In genomic region chr13:92989301-92989700, GRCh38 we compare ENCODE assay signal across 18 cellular contexts.
DNase-seq lines count a peak whose midpoint lies in the region; ATAC-seq and TF ChIP-seq lines count a peak whose summit lies in the region.
"Had no signal": no experiment of that assay in that cellular context is flagged by ENCODE, and none has a peak within 500 bp of the region (broad histone marks: within the 10 kb centered on the region; RNA-seq: fewer than 3 reads in every experiment).

No MANE protein-coding gene starts in this region.

- peaks cover 0 to 26% (median 2%) of the 10 kb centered on the region in 4 donors for H3K9me3 ChIP-seq in stomach
- H3K9me3 ChIP-seq: BLaER1 had no signal

- no peak overlapping the region for H4K8ac ChIP-seq in mesendoderm (ENCODE audit: low read depth, low read length)

- H2BK120ac ChIP-seq in mesendoderm (ENCODE audit: low read depth, low read length), result no peak overlapping the region

- no peak overlapping the region for H3K9ac ChIP-seq in mesendoderm (ENCODE audit: low read length)
- H3K9ac ChIP-seq: BLaER1 had no signal

- H3K9me3 Mint-ChIP-seq in activated CD8-positive, alpha-beta T cell treated with anti-CD3 and anti-CD28 coated beads, Interleukin-2, amount 10 ng/mL, durations not matched to agents 7 days and 5 days (ENCODE audit: insufficient read depth), result peaks cover 11% of the 10 kb centered on the region

- no peak overlapping the region for H2AK5ac ChIP-seq in mesendoderm (ENCODE audit: low read length)

- H3K27me3 ChIP-seq in mesendoderm (ENCODE audit: insufficient read depth, low read length, poor library complexity) (no peaks in the 10 kb centered on the region), stomach (no peaks in the 10 kb centered on the region)
- H3K27me3 ChIP-seq: BLaER1 had no signal

- POLR2A ChIA-PET in activated CD8-positive, alpha-beta T cell treated with anti-CD3 and anti-CD28 coated beads, Interleukin-2, amount 10 ng/mL, durations not matched to agents 7 days and 5 days (lab: Charles Lee), result no interaction called here

- H3K36me3 ChIP-seq in mesendoderm (ENCODE audit: control insufficient read depth, insufficient read depth, low read length) (no peaks in the 10 kb centered on the region), stomach (no peaks in the 10 kb centered on the region)
- H3K36me3 ChIP-seq: BLaER1 had no signal

- H3K56ac ChIP-seq in mesendoderm (ENCODE audit: low read length), result no peak overlapping the region

- no peak overlapping the region for H4K5ac ChIP-seq in mesendoderm (ENCODE audit: low read length)

- H3K4me1 Mint-ChIP-seq in activated CD8-positive, alpha-beta T cell treated with anti-CD3 and anti-CD28 coated beads, Interleukin-2, amount 10 ng/mL, durations not matched to agents 7 days and 5 days (ENCODE audit: low read depth), result no peaks in the 10 kb centered on the region
- H3K4me1 Mint-ChIP-seq: CD14-positive monocyte; CD4-positive, alpha-beta memory T cell; GM23338; H9 had no signal

- H3K4me3 Mint-ChIP-seq in activated CD8-positive, alpha-beta T cell treated with anti-CD3 and anti-CD28 coated beads, Interleukin-2, amount 10 ng/mL, durations not matched to agents 7 days and 5 days, result no peak overlapping the region
- H3K4me3 Mint-ChIP-seq: CD14-positive monocyte; CD4-positive, alpha-beta memory T cell; GM23338; H9 had no signal

- H3K4me1 ChIP-seq in mesendoderm (ENCODE audit: control insufficient read depth, low read depth, low read length), result no peaks in the 10 kb centered on the region
- no peaks in the 10 kb centered on the region for H3K4me1 ChIP-seq in stomach
- H3K4me1 ChIP-seq: BLaER1 had no signal

- no peaks in the 10 kb centered on the region for H3K79me2 ChIP-seq in mesendoderm (ENCODE audit: control insufficient read depth, insufficient read depth, low read length)

- no peak overlapping the region for H3K18ac ChIP-seq in mesendoderm (ENCODE audit: low read length)

- intact Hi-C loops in stomach (cut with DNase I; ENCODE audit: low total_unique reads), result no loop called here

- no peak overlapping the region for H2BK5ac ChIP-seq in mesendoderm (ENCODE audit: low read length)

- no peaks in the 10 kb centered on the region for H3K27me3 Mint-ChIP-seq in activated CD8-positive, alpha-beta T cell treated with anti-CD3 and anti-CD28 coated beads, Interleukin-2, amount 10 ng/mL, durations not matched to agents 7 days and 5 days (ENCODE audit: low read depth)
- H3K27me3 Mint-ChIP-seq: CD4-positive, alpha-beta memory T cell had no signal

- no peak overlapping the region for H3K4ac ChIP-seq in mesendoderm (ENCODE audit: low read depth, low read length)

- H3K4me2 ChIP-seq in mesendoderm (ENCODE audit: low read length), result no peak overlapping the region
- H3K4me2 ChIP-seq: BLaER1, GM23338 had no signal

- H3K23ac ChIP-seq in mesendoderm (ENCODE audit: low read length), result no peak overlapping the region

- no peaks in the 10 kb centered on the region for H3K36me3 Mint-ChIP-seq in activated CD8-positive, alpha-beta T cell treated with anti-CD3 and anti-CD28 coated beads, Interleukin-2, amount 10 ng/mL, durations not matched to agents 7 days and 5 days (ENCODE audit: low read depth)
- H3K36me3 Mint-ChIP-seq: CD14-positive monocyte; CD4-positive, alpha-beta memory T cell had no signal

- no peaks in the 10 kb centered on the region for H3K79me1 ChIP-seq in mesendoderm (ENCODE audit: low read length)

- no peak overlapping the region for H2BK15ac ChIP-seq in mesendoderm (replicated peaks; ENCODE audit: low read depth)

- ATAC-seq in activated CD8-positive, alpha-beta T cell treated with anti-CD3 and anti-CD28 coated beads, Interleukin-2, amount 10 ng/mL, durations not matched to agents 7 days and 5 days, result no peak
- ATAC-seq: GM12878, GM23338 had no signal

- no peak for TF ChIP-seq POLR2A in stomach (IDR thresholded peaks at IDR 0.05)

- TF ChIP-seq EP300 in stomach (IDR thresholded peaks at IDR 0.05), result no peak

- no peak overlapping the region for H3K27ac ChIP-seq in mesendoderm (ENCODE audit: low read depth, low read length)
- no peak overlapping the region for H3K27ac ChIP-seq in stomach
- H3K27ac ChIP-seq: BLaER1 had no signal

- no peak for TF ChIP-seq CTCF in epithelial cell of esophagus (IDR thresholded peaks at IDR 0.05; ENCODE audit: insufficient read depth, low read depth, low read length, missing control alignments)
- TF ChIP-seq CTCF in stomach (IDR thresholded peaks at IDR 0.05), result no peak

- H3K4me3 ChIP-seq in epithelial cell of esophagus (ENCODE audit: low read length), result no peak overlapping the region
- no peak overlapping the region for H3K4me3 ChIP-seq in mesendoderm (ENCODE audit: low read length)
- no peak overlapping the region for H3K4me3 ChIP-seq in stomach
- H3K4me3 ChIP-seq: BLaER1, GM12878, GM23338 had no signal

- DNase-seq in EL, result peak; percentile 28
- DNase-seq in amniotic epithelial cell (ENCODE audit: low read depth), result peak; percentile 28
- peak; percentile 75 for DNase-seq in epithelial cell of esophagus (ENCODE audit: low read depth)
- DNase-seq in mesendoderm, result peak; percentile 30
- DNase-seq in NCI-H2171 (lab: John Stamatoyannopoulos, UW), result no peak
- no peak for DNase-seq in stomach
- no peak for DNase-seq in central memory CD4-positive, alpha-beta T cell
- DNase-seq in activated CD8-positive, alpha-beta T cell treated with anti-CD3 and anti-CD28 coated beads, Interleukin-2, amount 10 ng/mL, durations not matched to agents 7 days and 5 days, result no peak
- DNase-seq: 8988T; CD4-positive, alpha-beta memory T cell; DMS153; DMS79; H9; IMR-90 had no signal

- CTCF ChIA-PET in activated CD8-positive, alpha-beta T cell treated with anti-CD3 and anti-CD28 coated beads, Interleukin-2, amount 10 ng/mL, durations not matched to agents 7 days and 5 days (lab: Charles Lee), result no interaction called here

- WGBS in mesendoderm (ENCODE audit: extremely low coverage, insufficient coverage, low lambda C conversion rate), result no CpG with 5 or more reads among the region's 2 CpGs
- WGBS in stomach, 5 donors, result 48 to 62% (median 57%) methylated on average over 2 of the region's 2 CpGs

- H3K27ac Mint-ChIP-seq in activated CD8-positive, alpha-beta T cell treated with anti-CD3 and anti-CD28 coated beads, Interleukin-2, amount 10 ng/mL, durations not matched to agents 7 days and 5 days, result no peak overlapping the region
- H3K27ac Mint-ChIP-seq: CD14-positive monocyte; CD4-positive, alpha-beta memory T cell; GM23338; H9 had no signal

Comparison
In these comparisons a context has a peak if more than half of its experiments do, and no peak if none do; other contexts are left out.
1. DNase-seq: peak in EL (single experiment), amniotic epithelial cell (single experiment), epithelial cell of esophagus (single experiment) and mesendoderm (single experiment); none in NCI-H2171 (single experiment), stomach (single experiment), central memory CD4-positive, alpha-beta T cell (single experiment) and activated CD8-positive, alpha-beta T cell treated with anti-CD3 and anti-CD28 coated beads, Interleukin-2, amount 10 ng/mL, durations not matched to agents 7 days and 5 days (single experiment).